8 cellular contexts compared by ENCODE assay signal in genomic region chrX:154379569-154379951, GRCh38. TPM values are rescaled to one million over a fixed set of nuclear protein-coding genes. Genes with fewer than 3 reads are reported as not detected.
DNase-seq lines count a peak whose midpoint lies in the region; ATAC-seq, FAIRE-seq and TF ChIP-seq lines count a peak whose summit lies in the region.

No MANE protein-coding gene starts in this region.

- dilution Hi-C loops in endothelial cell of umbilical vein (cut with MboI; ENCODE audit: extremely low pct_ligation_motif_present, low sequenced_read_pairs), result no loop called here

- H4K20me1 ChIP-seq in endothelial cell of umbilical vein (replicated peaks; ENCODE audit: control insufficient read depth, extremely low read depth, insufficient read depth, low read length), result no peaks in the 10 kb centered on the region

- no peak for FAIRE-seq in endothelial cell of umbilical vein (lab: Jason Lieb, UNC)

- H3K79me2 ChIP-seq in endothelial cell of umbilical vein (ENCODE audit: control insufficient read depth, insufficient read depth, low read length), result peaks cover 17% of the 10 kb centered on the region

- TF ChIP-seq CTCF in NB4 (IDR thresholded peaks at IDR 0.05; ENCODE audit: low read depth, low read length) (no peak), endothelial cell of umbilical vein (IDR thresholded peaks at IDR 0.05; ENCODE audit: extremely low read depth in 1 of 2, insufficient read depth in 1 of 2, low read depth in 1 of 2, low read length in 2 of 2) (no peak), ovary (IDR thresholded peaks at IDR 0.05) (no peak)

- H3K9me3 ChIP-seq in ES-I3 (ENCODE audit: control insufficient read depth, insufficient read depth, low read length), result no peaks in the 10 kb centered on the region
- no peaks in the 10 kb centered on the region for H3K9me3 ChIP-seq in endothelial cell of umbilical vein (replicated peaks; ENCODE audit: control insufficient read depth, insufficient read depth, low read length)
- H3K9me3 ChIP-seq in ovary, result no peaks in the 10 kb centered on the region

- intact Hi-C loops in endothelial cell of umbilical vein (cut with micrococcal nuclease), result no loop called here
- intact Hi-C loops in ovary (cut with DNase I), result no loop called here

- H3K9ac ChIP-seq in ES-I3 (ENCODE audit: low read depth, low read length) (peak overlapping the region; percentile 74), endothelial cell of umbilical vein (replicated peaks; ENCODE audit: extremely low read depth, insufficient read depth, low read length) (peak overlapping the region; percentile 94)

- TF ChIP-seq EP300 in ovary (IDR thresholded peaks at IDR 0.05), result no peak

- H3K4me1 ChIP-seq in ES-I3 (ENCODE audit: insufficient read depth, low read length) (peaks cover 12% of the 10 kb centered on the region), endothelial cell of umbilical vein (ENCODE audit: control insufficient read depth, extremely low read depth, insufficient read depth, low read length) (peaks cover 9% of the 10 kb centered on the region), ovary (ENCODE audit: insufficient read depth) (no peaks in the 10 kb centered on the region)

- TSS peak; percentile 74 for BruUV-seq in endothelial cell of umbilical vein (replicated peaks; lab: Mats Ljungman, UMichigan)

- WGBS in ovary, 3 donors, result 36 to 43% (median 41%) methylated on average over 32 to 38 of the region's 38 CpGs

- no peaks in the 10 kb centered on the region for H3K9me1 ChIP-seq in endothelial cell of umbilical vein (replicated peaks; ENCODE audit: control insufficient read depth, extremely low read depth, insufficient read depth, low read length)

- H3K4me3 ChIP-seq in NB4 (ENCODE audit: low read depth, low read length) (peak overlapping the region; percentile 62), endothelial cell of umbilical vein (replicated peaks in 1 of 3; ENCODE audit: insufficient read depth in 1 of 3, low read depth in 1 of 3, low read length in 3 of 3) (peak overlapping the region; percentile 70 to 95 (median 78)), ovary (peak overlapping the region; percentile 89)

- CTCF ChIA-PET in endothelial cell of umbilical vein (lab: Charles Lee), result interaction anchor here (0.6 kb wide), 1 partner anchor 20 kb away, joined by 3 read pairs; no protein-coding TSS in a partner anchor

- peak overlapping the region; percentile 51 for H3K4me2 ChIP-seq in endothelial cell of umbilical vein (ENCODE audit: insufficient read depth, low read length)

- no peak overlapping the region for H2AFZ ChIP-seq in endothelial cell of umbilical vein (ENCODE audit: low read depth, low read length)

- H3K27me3 ChIP-seq in endothelial cell of umbilical vein (ENCODE audit: control insufficient read depth in 2 of 2, insufficient read depth in 2 of 2, low read length in 2 of 2) (no peaks in the 10 kb centered on the region), ovary (no peaks in the 10 kb centered on the region)

- no peak for ATAC-seq in GM19463 (IDR thresholded peaks at IDR 0.05; ENCODE audit: unreplicated experiment)
- ATAC-seq in GM21381 (IDR thresholded peaks at IDR 0.05; ENCODE audit: unreplicated experiment), result no peak

- POLR2A ChIA-PET in endothelial cell of umbilical vein (lab: Charles Lee), result interaction anchor here (1.0 to 1.2 kb wide), 3 partner anchors 8 to 18 kb away, joined by 4 read pairs; no protein-coding TSS in a partner anchor

- no peak for DNase-seq in NB4 (ENCODE audit: low read depth)
- no peak for DNase-seq in endothelial cell of umbilical vein (ENCODE audit: low read depth, low spot score)
- DNase-seq in ovary, result no peak
- no peak for DNase-seq in stimulated activated CD4-positive, alpha-beta T cell treated with anti-CD3 and anti-CD28 coated beads, Interleukin-4, amount 100 ng/mL, for 4 hours
- DNase-seq in KG1 (lab: John Stamatoyannopoulos, UW), result no peak

- H3K36me3 ChIP-seq in ES-I3 (ENCODE audit: insufficient read depth, low read length) (peaks cover 7% of the 10 kb centered on the region), endothelial cell of umbilical vein (ENCODE audit: control insufficient read depth in 2 of 2, extremely low read depth in 1 of 2, insufficient read depth in 2 of 2, low read length in 2 of 2) (no peaks in the 10 kb centered on the region), ovary (no peaks in the 10 kb centered on the region)

- TF ChIP-seq POLR2A in NB4 (IDR thresholded peaks at IDR 0.05; ENCODE audit: extremely low read depth, insufficient read length) (no peak), endothelial cell of umbilical vein (IDR thresholded peaks at IDR 0.05; ENCODE audit: low read depth, low read length) (no peak), ovary (IDR thresholded peaks at IDR 0.05) (no peak)

- H3K27ac ChIP-seq in endothelial cell of umbilical vein (ENCODE audit: insufficient read depth, low read depth, low read length) (peak overlapping the region; percentile 87), ovary (peak overlapping the region; percentile 82 to 98)

TF ChIP-seq in endothelial cell of umbilical vein, 7 proteins besides CTCF, POLR2A, EP300 and RAD21 (continues in another document):
- no peak for TF ChIP-seq EZH2 (IDR thresholded peaks at IDR 0.05; ENCODE audit: borderline replicate concordance, low read depth, low read length, severe bottlenecking)
- TF ChIP-seq POLR2AphosphoS5 (IDR thresholded peaks at IDR 0.05; ENCODE audit: insufficient read depth, low read depth, low read length), result no peak
- TF ChIP-seq JUN (IDR thresholded peaks at IDR 0.05; ENCODE audit: borderline replicate concordance, insufficient read depth, insufficient read length, low read depth), result no peak
- TF ChIP-seq MYC (IDR thresholded peaks at IDR 0.05; ENCODE audit: low read depth, low read length), result no peak
- TF ChIP-seq GATA2 (IDR thresholded peaks at IDR 0.05; ENCODE audit: insufficient read depth, insufficient read length, low read depth, low read length), result no peak

RNA-seq across cellular contexts. Expression of gene EMD, which starts 0.5 kb away (rescaled TPM):
- total RNA-seq in endothelial cell of umbilical vein (71.5 and 76.8 TPM in 2 replicates), ovary (100 to 1,000 TPM in 5 of 7 donors, 10 to 100 TPM in 2; 40.5 to 158 (median 107) TPM)
- polyA plus RNA-seq in endothelial cell of umbilical vein (47.0 and 50.6 TPM in 2 replicates), ovary (100 to 1,000 TPM in 1 of 2 donors, 10 to 100 TPM in 1; 55.1 to 146 TPM)
- 62.3 and 65.3 TPM in 2 replicates for polyA plus RNA-seq in endothelial cell of umbilical vein (2011; cell fraction: cytosol; rRNA removed)
- polyA plus RNA-seq in endothelial cell of umbilical vein (2011; cell fraction: nucleus; rRNA removed), result 58.2 and 63.0 TPM in 2 replicates
- polyA plus RNA-seq in endothelial cell of umbilical vein (2012), result 69.6 and 87.5 TPM in 2 replicates
- polyA minus RNA-seq in endothelial cell of umbilical vein, result 34.2 and 47.7 TPM in 2 replicates
- polyA minus RNA-seq in endothelial cell of umbilical vein (2011; cell fraction: cytosol; rRNA and poly(A)+ RNA removed), result 56.5 TPM
- polyA minus RNA-seq in endothelial cell of umbilical vein (2011; cell fraction: nucleus; rRNA and poly(A)+ RNA removed), result 14.7 and 18.9 TPM in 2 replicates

RNA-seq across cellular contexts. Expression of gene FLNA, which starts 5.1 kb away (rescaled TPM):
- total RNA-seq in endothelial cell of umbilical vein, result 1,474 and 1,671 TPM in 2 replicates
- polyA plus RNA-seq in endothelial cell of umbilical vein, result 658 and 817 TPM in 2 replicates
- 586 and 692 TPM in 2 replicates for polyA plus RNA-seq in endothelial cell of umbilical vein (2011; cell fraction: cytosol; rRNA removed)
- 1,827 and 2,405 TPM in 2 replicates for polyA plus RNA-seq in endothelial cell of umbilical vein (2011; cell fraction: nucleus; rRNA removed)
- 942 and 1,144 TPM in 2 replicates for polyA plus RNA-seq in endothelial cell of umbilical vein (2012)
- polyA minus RNA-seq in endothelial cell of umbilical vein, result 2,274 and 2,423 TPM in 2 replicates
- polyA minus RNA-seq in endothelial cell of umbilical vein (2011; cell fraction: cytosol; rRNA and poly(A)+ RNA removed), result 691 TPM
- polyA minus RNA-seq in endothelial cell of umbilical vein (2011; cell fraction: nucleus; rRNA and poly(A)+ RNA removed), result 948 and 1,772 TPM in 2 replicates
- 1,000 to 10,000 TPM in 4 of 7 donors, 100 to 1,000 TPM in 3; 327 to 2,249 (median 1,321) TPM for total RNA-seq in ovary
- 100 to 1,000 TPM; 378 to 647 TPM for polyA plus RNA-seq in ovary

RNA-seq across cellular contexts. Expression of gene RPL10, which starts 18.6 kb away (rescaled TPM):
- total RNA-seq in endothelial cell of umbilical vein (2,493 and 2,979 TPM in 2 replicates), ovary (over 10,000 TPM in 1 of 7 donors, 1,000 to 10,000 TPM in 6; 6,380 to 12,508 (median 7,126) TPM)
- polyA plus RNA-seq in endothelial cell of umbilical vein (6,375 and 7,586 TPM in 2 replicates), ovary (over 10,000 TPM in 1 of 2 donors, 1,000 to 10,000 TPM in 1; 4,233 to 12,949 TPM)
- 8,116 and 9,197 TPM in 2 replicates for polyA plus RNA-seq in endothelial cell of umbilical vein (2011; cell fraction: cytosol; rRNA removed)
- polyA plus RNA-seq in endothelial cell of umbilical vein (2011; cell fraction: nucleus; rRNA removed), result 2,307 and 2,831 TPM in 2 replicates
- 3,703 and 5,650 TPM in 2 replicates for polyA plus RNA-seq in endothelial cell of umbilical vein (2012)
- 1,869 and 2,194 TPM in 2 replicates for polyA minus RNA-seq in endothelial cell of umbilical vein
- polyA minus RNA-seq in endothelial cell of umbilical vein (2011; cell fraction: cytosol; rRNA and poly(A)+ RNA removed), result 1,135 TPM
- polyA minus RNA-seq in endothelial cell of umbilical vein (2011; cell fraction: nucleus; rRNA and poly(A)+ RNA removed), result 299 and 338 TPM in 2 replicates

RNA-seq across cellular contexts. Expression of gene DNASE1L1, which starts 29.5 kb away (rescaled TPM):
- total RNA-seq in endothelial cell of umbilical vein, result 47.5 and 61.5 TPM in 2 replicates
- 84.9 and 90.8 TPM in 2 replicates for polyA plus RNA-seq in endothelial cell of umbilical vein
- 52.3 and 57.1 TPM in 2 replicates for polyA plus RNA-seq in endothelial cell of umbilical vein (2011; cell fraction: cytosol; rRNA removed)
- polyA plus RNA-seq in endothelial cell of umbilical vein (2011; cell fraction: nucleus; rRNA removed), result 36.1 and 37.4 TPM in 2 replicates
- polyA plus RNA-seq in endothelial cell of umbilical vein (2012), result 109 and 110 TPM in 2 replicates
- polyA minus RNA-seq in endothelial cell of umbilical vein, result 49.5 and 53.4 TPM in 2 replicates
- polyA minus RNA-seq in endothelial cell of umbilical vein (2011; cell fraction: cytosol; rRNA and poly(A)+ RNA removed), result 13.8 TPM
- polyA minus RNA-seq in endothelial cell of umbilical vein (2011; cell fraction: nucleus; rRNA and poly(A)+ RNA removed), result 8.6 and 12.2 TPM in 2 replicates
- total RNA-seq in ovary, result 10 to 100 TPM; 11.9 to 21.4 (median 18.1) TPM
- 10 to 100 TPM; 13.0 to 16.1 TPM for polyA plus RNA-seq in ovary

RNA-seq across cellular contexts. Expression of gene TAFAZZIN, which starts 31.8 kb away (rescaled TPM):
- total RNA-seq in endothelial cell of umbilical vein (43.4 and 46.6 TPM in 2 replicates), ovary (10 to 100 TPM; 31.3 to 62.1 (median 37.9) TPM)
- polyA plus RNA-seq in endothelial cell of umbilical vein (33.8 and 37.2 TPM in 2 replicates), ovary (10 to 100 TPM in 1 of 2 donors, 1 to 10 TPM in 1; 7.9 to 33.1 TPM)
- polyA plus RNA-seq in endothelial cell of umbilical vein (2011; cell fraction: cytosol; rRNA removed), result 16.7 and 24.8 TPM in 2 replicates
- polyA plus RNA-seq in endothelial cell of umbilical vein (2011; cell fraction: nucleus; rRNA removed), result 175 and 186 TPM in 2 replicates
- 18.7 and 22.4 TPM in 2 replicates for polyA plus RNA-seq in endothelial cell of umbilical vein (2012)
- polyA minus RNA-seq in endothelial cell of umbilical vein, result 20.5 and 27.7 TPM in 2 replicates
- 22.4 TPM for polyA minus RNA-seq in endothelial cell of umbilical vein (2011; cell fraction: cytosol; rRNA and poly(A)+ RNA removed)
- 28.5 and 35.5 TPM in 2 replicates for polyA minus RNA-seq in endothelial cell of umbilical vein (2011; cell fraction: nucleus; rRNA and poly(A)+ RNA removed)
